ENCODE assay signal across 1 cellular context in the genomic region with DNA sequence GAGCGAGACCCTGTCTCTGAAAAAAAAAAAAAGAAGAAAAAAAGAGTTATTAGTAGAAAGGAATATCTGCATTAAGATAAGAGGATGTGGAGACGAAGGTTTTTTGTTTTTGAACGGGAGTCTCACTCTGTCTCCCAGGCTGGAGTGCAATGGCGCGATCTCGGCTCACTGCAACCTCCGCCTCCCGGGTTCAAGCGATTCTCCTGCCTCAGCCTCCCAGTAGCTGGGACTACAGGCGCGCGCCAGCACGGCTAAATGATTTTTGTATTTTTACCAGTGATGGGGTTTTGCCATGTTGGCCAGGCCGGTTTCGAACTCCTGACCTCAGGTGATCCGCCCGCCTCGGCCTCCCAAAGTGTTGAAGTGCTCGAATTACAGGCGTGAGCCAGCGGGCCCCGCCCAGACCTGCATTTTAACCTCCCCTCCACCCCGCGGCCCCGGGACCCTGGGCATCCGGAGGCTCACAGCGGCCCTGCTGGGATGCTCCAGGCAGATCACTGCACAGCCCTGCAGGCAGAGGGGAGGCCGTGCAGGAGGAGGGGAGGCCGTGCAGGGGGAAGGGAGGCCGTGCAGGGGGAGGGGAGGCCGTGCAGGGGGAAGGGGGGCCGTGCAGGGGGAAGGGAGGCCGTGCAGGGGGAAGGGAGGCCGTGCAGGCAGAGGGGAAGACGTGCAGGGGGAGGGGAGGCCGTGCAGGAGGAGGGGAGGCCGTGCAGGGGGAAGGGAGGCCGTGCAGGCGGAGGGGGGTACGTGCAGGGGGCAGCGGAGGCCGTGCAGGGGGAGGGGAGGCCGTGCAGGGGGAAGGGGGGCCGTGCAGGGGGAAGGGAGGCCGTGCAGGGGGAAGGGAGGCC.
TF ChIP-seq lines count a peak whose summit lies in the region.

No MANE protein-coding gene starts in this region.

TF ChIP-seq in A549, 52 proteins besides CTCF, POLR2A, EP300 and RAD21:
- TF ChIP-seq CHD2 (IDR thresholded peaks at IDR 0.05; ENCODE audit: low read length, partially characterized antibody): peak; percentile 54
- TF ChIP-seq, protein P1, sequence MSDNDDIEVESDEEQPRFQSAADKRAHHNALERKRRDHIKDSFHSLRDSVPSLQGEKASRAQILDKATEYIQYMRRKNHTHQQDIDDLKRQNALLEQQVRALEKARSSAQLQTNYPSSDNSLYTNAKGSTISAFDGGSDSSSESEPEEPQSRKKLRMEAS (IDR thresholded peaks at IDR 0.05): peak; percentile 43; the same call in 1 of the 2 replicates
